34 cellular contexts compared by ENCODE assay signal in genomic region chr11:119179342-119179741, GRCh38. TPM values are rescaled to one million over a fixed set of nuclear protein-coding genes. Genes with fewer than 3 reads are reported as not detected.
"Had no signal": no experiment of that assay in that cellular context is flagged by ENCODE, and none has a peak within 500 bp of the region (broad histone marks: within the 10 kb centered on the region; RNA-seq: fewer than 3 reads in every experiment).

No MANE protein-coding gene starts in this region.

- H3K4me1 ChIP-seq: breast epithelium, colonic mucosa had no signal

- DNase-seq: activated CD4-positive, alpha-beta memory T cell treated with anti-CD3 and anti-CD28 coated beads for 36 hours; activated CD4-positive, alpha-beta T cell treated with anti-CD3 and anti-CD28 coated beads for 36 hours; activated CD4-positive, alpha-beta T cell treated with anti-CD3 and anti-CD28 coated beads, Interleukin-2, amount 10 ng/mL, durations not matched to agents 24 days and 14 days; activated CD4-positive, CD25-positive, alpha-beta regulatory T cell; activated CD4-positive, CD25-positive, alpha-beta regulatory T cell treated with anti-CD3 and anti-CD28 coated beads, Interleukin-2, amount 50 U/mL, for 72 hours; activated CD8-positive, alpha-beta memory T cell treated with anti-CD3 and anti-CD28 coated beads for 24 hours; activated effector memory CD4-positive, alpha-beta T cell treated with Interleukin-2 at 50 U/mL for 16 hours; activated gamma-delta T cell treated with Interleukin-2 at 50 U/mL for 16 hours; activated naive CD4-positive, alpha-beta T cell treated with Interleukin-2 at 50 U/mL for 16 hours; activated naive CD8-positive, alpha-beta T cell treated with anti-CD3 and anti-CD28 coated beads, Interleukin-2, amount 50 U/mL, for 24 hours; activated T-cell treated with anti-CD3 and anti-CD28 coated beads, Interleukin-2, amount 50 U/mL, for 4 hours; adrenal gland; amygdala; aorta; central memory CD4-positive, alpha-beta T cell; cerebellar nuclear complex; colonic mucosa; effector CD8-positive, alpha-beta T cell; endodermal cell; erythroblast; heart right ventricle; T-helper 2 cell had no signal

- ATAC-seq: activated CD4-positive, alpha-beta T cell treated with anti-CD3 and anti-CD28 coated beads for 36 hours; activated naive CD4-positive, alpha-beta T cell treated with anti-CD3 and anti-CD28 coated beads, Interleukin-2, amount 50 U/mL, for 72 hours; activated naive CD8-positive, alpha-beta T cell treated with anti-CD3 and anti-CD28 coated beads, Interleukin-2, amount 50 U/mL, for 24 hours; activated T-cell treated with anti-CD3 and anti-CD28 coated beads, Interleukin-2, amount 50 U/mL, for 4 hours; activated T-helper 17 cell treated with anti-CD3 and anti-CD28 coated beads, Interleukin-2, amount 50 U/mL, for 72 hours; foreskin keratinocyte; gastroesophageal sphincter; heart right ventricle had no signal

- H3K4me2 ChIP-seq: hepatocyte had no signal

- H2AFZ ChIP-seq: hepatocyte had no signal

- H3K4me3 Mint-ChIP-seq: activated CD4-positive, alpha-beta memory T cell treated with anti-CD3 and anti-CD28 coated beads for 36 hours; activated CD4-positive, alpha-beta T cell treated with anti-CD3 and anti-CD28 coated beads for 36 hours; activated CD4-positive, alpha-beta T cell treated with anti-CD3 and anti-CD28 coated beads, Interleukin-2, amount 10 ng/mL, durations not matched to agents 24 days and 14 days; activated naive CD8-positive, alpha-beta T cell treated with anti-CD3 and anti-CD28 coated beads, Interleukin-2, amount 50 U/mL, for 24 hours; activated T-cell treated with anti-CD3 and anti-CD28 coated beads, Interleukin-2, amount 50 U/mL, for 4 hours; activated T-helper 17 cell treated with anti-CD3 and anti-CD28 coated beads, Interleukin-2, amount 50 U/mL, for 72 hours; brain; endodermal cell had no signal

- H3K36me3 ChIP-seq: breast epithelium, colonic mucosa had no signal

- H3K27ac ChIP-seq: breast epithelium, cardiac muscle cell, colonic mucosa, esophagus muscularis mucosa, foreskin keratinocyte, gastroesophageal sphincter, hepatocyte had no signal

- H3K9me3 Mint-ChIP-seq: activated CD4-positive, alpha-beta memory T cell treated with anti-CD3 and anti-CD28 coated beads for 36 hours; activated CD4-positive, alpha-beta T cell treated with anti-CD3 and anti-CD28 coated beads, Interleukin-2, amount 10 ng/mL, durations not matched to agents 24 days and 14 days; activated naive CD4-positive, alpha-beta T cell treated with anti-CD3 and anti-CD28 coated beads, Interleukin-2, amount 50 U/mL, for 72 hours; activated naive CD8-positive, alpha-beta T cell treated with anti-CD3 and anti-CD28 coated beads, Interleukin-2, amount 50 U/mL, for 24 hours; activated T-cell treated with anti-CD3 and anti-CD28 coated beads, Interleukin-2, amount 50 U/mL, for 4 hours; activated T-helper 17 cell treated with anti-CD3 and anti-CD28 coated beads, Interleukin-2, amount 50 U/mL, for 72 hours; brain; endodermal cell had no signal

- H3K4me3 ChIP-seq: adrenal gland, breast epithelium, cardiac muscle cell, colonic mucosa, esophagus muscularis mucosa, gastroesophageal sphincter, heart right ventricle, hepatocyte had no signal

- H3K9me3 ChIP-seq: adrenal gland, breast epithelium, colonic mucosa, esophagus muscularis mucosa, gastroesophageal sphincter, heart right ventricle had no signal

- H3K4me1 Mint-ChIP-seq: activated T-helper 17 cell treated with anti-CD3 and anti-CD28 coated beads, Interleukin-2, amount 50 U/mL, for 72 hours; endodermal cell had no signal

- H3K27ac Mint-ChIP-seq: activated CD4-positive, alpha-beta memory T cell treated with anti-CD3 and anti-CD28 coated beads for 36 hours; activated CD4-positive, alpha-beta T cell treated with anti-CD3 and anti-CD28 coated beads for 36 hours; activated CD4-positive, alpha-beta T cell treated with anti-CD3 and anti-CD28 coated beads, Interleukin-2, amount 10 ng/mL, durations not matched to agents 24 days and 14 days; activated naive CD8-positive, alpha-beta T cell treated with anti-CD3 and anti-CD28 coated beads, Interleukin-2, amount 50 U/mL, for 24 hours; activated T-helper 17 cell treated with anti-CD3 and anti-CD28 coated beads, Interleukin-2, amount 50 U/mL, for 72 hours; brain; endodermal cell had no signal

- H3K27me3 Mint-ChIP-seq: activated CD4-positive, alpha-beta memory T cell treated with anti-CD3 and anti-CD28 coated beads for 36 hours; activated CD4-positive, alpha-beta T cell treated with anti-CD3 and anti-CD28 coated beads for 36 hours; activated CD4-positive, alpha-beta T cell treated with anti-CD3 and anti-CD28 coated beads, Interleukin-2, amount 10 ng/mL, durations not matched to agents 24 days and 14 days; activated naive CD8-positive, alpha-beta T cell treated with anti-CD3 and anti-CD28 coated beads, Interleukin-2, amount 50 U/mL, for 24 hours; activated T-helper 17 cell treated with anti-CD3 and anti-CD28 coated beads, Interleukin-2, amount 50 U/mL, for 72 hours; brain had no signal

- H3K36me3 Mint-ChIP-seq: activated CD4-positive, alpha-beta memory T cell treated with anti-CD3 and anti-CD28 coated beads for 36 hours; brain had no signal

- H3K27me3 ChIP-seq: adrenal gland, breast epithelium, cardiac muscle cell, colonic mucosa, esophagus muscularis mucosa, foreskin keratinocyte, gastroesophageal sphincter, heart right ventricle, hepatocyte had no signal

- H3K79me2 ChIP-seq: hepatocyte had no signal

RNA-seq across cellular contexts. Expression of gene NHERF4, which starts 5.9 kb away (rescaled TPM):
- total RNA-seq: dermis microvascular lymphatic vessel endothelial cell, foreskin keratinocyte, glomerular endothelial cell had no signal

RNA-seq across cellular contexts. Expression of gene ABCG4, which starts 30.5 kb away (rescaled TPM):
- total RNA-seq: activated CD4-positive, alpha-beta memory T cell treated with anti-CD3 and anti-CD28 coated beads for 36 hours; activated CD4-positive, alpha-beta T cell treated with anti-CD3 and anti-CD28 coated beads for 36 hours; activated T-helper 17 cell treated with anti-CD3 and anti-CD28 coated beads, Interleukin-2, amount 50 U/mL, for 72 hours; dermis microvascular lymphatic vessel endothelial cell; hepatocyte; T-helper 1 cell treated with Interleukin-12 subunit alpha and Interleukin-12 subunit beta and Interleukin-4 antibody, amounts not matched to agents 30 ng/mL and 1 ng/mL, for 36 hours had no signal
